ENCODE assay signal across 8 cellular contexts in the genomic region with DNA sequence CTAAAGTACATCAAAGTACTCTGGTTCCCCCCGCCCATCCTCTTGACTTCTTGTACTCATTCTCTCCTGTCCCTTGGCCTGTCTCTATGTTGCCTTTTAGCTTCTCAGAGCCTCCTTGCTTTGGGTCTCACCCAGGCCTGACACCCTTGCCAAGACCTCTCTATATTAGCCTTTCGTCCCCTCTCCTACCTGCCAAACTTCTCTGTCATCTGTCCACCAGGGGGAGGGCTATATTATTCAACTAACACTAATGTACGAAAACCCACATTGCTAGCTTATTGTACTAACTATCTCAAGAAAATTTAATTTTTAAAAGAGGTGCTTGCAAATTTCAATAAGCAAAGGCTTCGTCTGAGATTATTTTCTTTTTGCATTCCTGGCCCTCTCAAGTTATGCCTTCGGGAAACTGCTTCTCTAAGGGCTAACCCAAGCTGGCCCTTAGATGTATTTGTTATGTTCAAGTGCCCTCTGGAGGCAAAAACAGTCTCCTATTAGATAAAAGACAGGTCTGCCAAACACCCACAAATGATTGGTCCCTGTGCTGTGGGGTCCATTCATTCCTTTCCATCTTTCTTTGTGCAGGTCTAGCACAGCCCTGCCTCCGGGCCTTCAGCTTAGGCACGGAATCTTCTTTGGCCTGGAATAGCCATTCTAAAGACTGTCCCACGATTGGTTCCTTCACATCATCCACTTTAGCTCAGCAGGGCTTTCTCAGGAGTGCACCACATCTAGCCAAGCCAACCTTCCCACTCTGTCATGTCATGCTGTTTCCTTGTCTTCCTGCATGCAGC. TPM values are rescaled to one million over a fixed set of nuclear protein-coding genes. Genes with fewer than 3 reads are reported as not detected.
DNase-seq lines count a peak whose midpoint lies in the region; ATAC-seq and TF ChIP-seq lines count a peak whose summit lies in the region.

No MANE protein-coding gene starts in this region.

- H3K36me3 Mint-ChIP-seq in H9 (ENCODE audit: insufficient read depth in 1 of 3, low read depth in 3 of 3) = no peaks in the 10 kb centered on the region

- no peak overlapping the region for H3K27ac Mint-ChIP-seq in H9

- no peak overlapping the region for H3K56ac ChIP-seq in H9 (ENCODE audit: insufficient read length, low read depth, low read length)

- H2AFZ ChIP-seq in H9 (ENCODE audit: low read length) (no peak overlapping the region), Karpas-422 (ENCODE audit: low read length) (peak overlapping the region; percentile 91)

- H3K9me3 ChIP-seq in H9 (ENCODE audit: control insufficient read depth, low read depth, low read length) (no peaks in the 10 kb centered on the region), Karpas-422 (ENCODE audit: low read length) (no peaks in the 10 kb centered on the region), RWPE2 (ENCODE audit: severe bottlenecking) (no peaks in the 10 kb centered on the region)

- no CpG with 5 or more reads among the region's 8 CpGs for WGBS in H9 (ENCODE audit: extremely low coverage, insufficient read length, low lambda C conversion rate)

- no peak overlapping the region for H3K18ac ChIP-seq in H9 (ENCODE audit: insufficient read length, low read depth, low read length)

- TF ChIP-seq CTCF in H9 (conservative IDR thresholded peaks at IDR 0.05) (peak; percentile 93), RWPE2 (IDR thresholded peaks at IDR 0.05; ENCODE audit: poor library complexity, severe bottlenecking) (peak; percentile 75), brain microvascular endothelial cell (IDR thresholded peaks at IDR 0.05; ENCODE audit: low read depth, low read length, missing control alignments) (peak; percentile 69)

- H3K4ac ChIP-seq in H9 (ENCODE audit: low read depth, low read length) = no peak overlapping the region

- H3K9me3 Mint-ChIP-seq in H9 = no peaks in the 10 kb centered on the region

- no peak overlapping the region for H3T11ph ChIP-seq in H9 (ENCODE audit: low read length)

- H3K4me1 Mint-ChIP-seq in H9 = peaks cover 8 to 18% of the 10 kb centered on the region in 2 experiments

- H3K27ac ChIP-seq in H9 (ENCODE audit: insufficient read length, low read depth, low read length) (no peak overlapping the region), Karpas-422 (ENCODE audit: low read length) (peak overlapping the region; percentile 91), RWPE2 (ENCODE audit: poor library complexity, severe bottlenecking) (peak overlapping the region; percentile 17), brain microvascular endothelial cell (peak overlapping the region; percentile 41)

- H3K27me3 Mint-ChIP-seq in H9 (ENCODE audit: low read depth) = no peaks in the 10 kb centered on the region

- no peak overlapping the region for H3K23ac ChIP-seq in H9 (ENCODE audit: insufficient read length, low read depth, low read length)

- no peaks in the 10 kb centered on the region for H3K36me3 ChIP-seq in Karpas-422 (ENCODE audit: insufficient read depth, low read length)
- no peaks in the 10 kb centered on the region for H3K36me3 ChIP-seq in RWPE2 (ENCODE audit: low read depth)
- no peaks in the 10 kb centered on the region for H3K36me3 ChIP-seq in brain microvascular endothelial cell (replicated peaks)

- H3K23me2 ChIP-seq in H9 (ENCODE audit: insufficient read length, low read depth, low read length, poor library complexity, severe bottlenecking) = no peaks in the 10 kb centered on the region

- in situ Hi-C loops in brain microvascular endothelial cell (cut with HindIII; ENCODE audit: low pct_ligation_motif_present, low sequenced_read_pairs) = no loop called here

- H3K9me2 ChIP-seq in Karpas-422 (replicated peaks; ENCODE audit: insufficient read depth, low read length) = no peaks in the 10 kb centered on the region

- no peak overlapping the region for H3K4me2 ChIP-seq in H9 (ENCODE audit: insufficient read depth, insufficient read length, low read length)
- peak overlapping the region; percentile 67 for H3K4me2 ChIP-seq in Karpas-422 (ENCODE audit: low read depth, low read length, poor library complexity, severe bottlenecking)

- H4K8ac ChIP-seq in H9 (replicated peaks; ENCODE audit: insufficient read length, low read depth, low read length) = no peak overlapping the region

- H3K4me3 ChIP-seq in Karpas-422 (ENCODE audit: low read length) (peak overlapping the region; percentile 42; the same call in 1 of the 2 replicates), RWPE2 (ENCODE audit: severe bottlenecking) (no peak overlapping the region), brain microvascular endothelial cell (ENCODE audit: low read depth, low read length) (peak overlapping the region; percentile 29)

- peak; percentile 85 for ATAC-seq in RWPE2 (ENCODE audit: low read depth)

- H4K91ac ChIP-seq in H9 (ENCODE audit: insufficient read length, low read depth, low read length) = no peak overlapping the region

- no peaks in the 10 kb centered on the region for H3K79me1 ChIP-seq in H9 (ENCODE audit: insufficient read depth, low read depth, low read length, poor library complexity, severe bottlenecking)

- DNase-seq in SIG-M5 treated with dmso at 0.1 percent for 504 hours (lab: John Stamatoyannopoulos, UW; ENCODE audit: unreplicated experiment) (peak; percentile 81), SIG-M5 (lab: John Stamatoyannopoulos, UW) (no peak), H9 (peak; percentile 51), Karpas-422 (peak; percentile 92), RWPE2 (ENCODE audit: low spot score) (no peak), brain microvascular endothelial cell (peak; percentile 54), inferior parietal cortex (ENCODE audit: extremely low spot score) (peak; percentile 64)
- DNase-seq in stimulated activated CD4-positive, alpha-beta T cell treated with anti-CD3 and anti-CD28 coated beads, Interleukin-1b, Interleukin-23, amount 100 ng/mL, for 48 hours = peak; percentile 36

- H2AK5ac ChIP-seq in H9 (ENCODE audit: insufficient read length, low read length) = no peak overlapping the region

- H3K4me1 ChIP-seq in H9 (ENCODE audit: insufficient read depth, low read length) (no peaks in the 10 kb centered on the region), Karpas-422 (ENCODE audit: low read length) (peaks cover 31% of the 10 kb centered on the region), RWPE2 (ENCODE audit: insufficient read depth, poor library complexity, severe bottlenecking) (peaks cover 6% of the 10 kb centered on the region)

- no peak overlapping the region for H4K5ac ChIP-seq in H9 (ENCODE audit: insufficient read length, low read depth, low read length)

- H2BK12ac ChIP-seq in H9 (ENCODE audit: insufficient read length, low read depth, low read length) = no peak overlapping the region

- no peaks in the 10 kb centered on the region for H3K79me2 ChIP-seq in H9 (ENCODE audit: insufficient read depth, low read length)
- H3K79me2 ChIP-seq in Karpas-422 (ENCODE audit: low read length) = no peaks in the 10 kb centered on the region

- no peak overlapping the region for H3K9ac ChIP-seq in H9 (ENCODE audit: extremely low read depth, insufficient read length, low read length)
- peak overlapping the region; percentile 58 for H3K9ac ChIP-seq in Karpas-422 (ENCODE audit: low read length)

- H4K20me1 ChIP-seq in H9 (ENCODE audit: control insufficient read depth, insufficient read depth, insufficient read length) (no peaks in the 10 kb centered on the region), Karpas-422 (ENCODE audit: insufficient read depth, low read depth, low read length) (no peaks in the 10 kb centered on the region)

- H3K14ac ChIP-seq in H9 (ENCODE audit: insufficient read depth, low read length) = no peak overlapping the region

- no peak overlapping the region for H2BK5ac ChIP-seq in H9 (ENCODE audit: insufficient read length, low read length)

- H2BK15ac ChIP-seq in H9 (ENCODE audit: low read depth, low read length) = no peak overlapping the region

- peak overlapping the region; percentile 33 to 45; a peak in 3 of 5 replicates for H3K4me3 Mint-ChIP-seq in H9

- no peak overlapping the region for H2BK120ac ChIP-seq in H9 (ENCODE audit: low read depth, low read length, poor library complexity, severe bottlenecking)

- H2BK20ac ChIP-seq in H9 (ENCODE audit: low read depth, low read length, poor library complexity, severe bottlenecking) = no peak overlapping the region

- H3K27me3 ChIP-seq in H9 (ENCODE audit: insufficient read depth, low read length) (no peaks in the 10 kb centered on the region), Karpas-422 (ENCODE audit: low read length) (no peaks in the 10 kb centered on the region), RWPE2 (ENCODE audit: insufficient read depth, poor library complexity, severe bottlenecking) (no peaks in the 10 kb centered on the region), brain microvascular endothelial cell (replicated peaks) (no peaks in the 10 kb centered on the region)

RNA-seq across cellular contexts. Expression of a gene that starts 6.4 kb away (rescaled TPM):
- 27.3 and 29.6 TPM in 2 replicates for total RNA-seq in H9 (2021)
- total RNA-seq in Karpas-422 (2014; rRNA removed; shearing (Covaris generic); ENCODE audit: low replicate concordance) = 42.4 and 52.6 TPM in 2 replicates

RNA-seq across cellular contexts. Expression of a gene that starts 12.1 kb away (rescaled TPM):
- 18.3 and 21.1 TPM in 2 replicates for total RNA-seq in H9 (2021)
- total RNA-seq in Karpas-422 (2014; rRNA removed; shearing (Covaris generic); ENCODE audit: low replicate concordance) = 25.3 and 44.5 TPM in 2 replicates

Comparison
In these comparisons a context has a peak if more than half of its experiments do, and no peak if none do; other contexts are left out.
1. DNase-seq: peak in SIG-M5 treated with dmso at 0.1 percent for 504 hours (single experiment), H9 (single experiment), Karpas-422 (single experiment), brain microvascular endothelial cell (single experiment), inferior parietal cortex (single experiment) and stimulated activated CD4-positive, alpha-beta T cell treated with anti-CD3 and anti-CD28 coated beads, Interleukin-1b, Interleukin-23, amount 100 ng/mL, for 48 hours (single experiment); none in SIG-M5 (single experiment) and RWPE2 (single experiment).
2. Peak in every context shown above with its lines, with median percentiles within 50 percentile points of each other: CTCF ChIP-seq.